8 cellular contexts compared by ENCODE assay signal in genomic region chr6:143941852-143942627, GRCh38.
A peak's percentile ranks its signal among the peaks of the same experiment; 100 is the strongest.
DNase-seq lines count a peak whose midpoint lies in the region; ATAC-seq, FAIRE-seq and TF ChIP-seq lines count a peak whose summit lies in the region.

No MANE protein-coding gene starts in this region.

- H3K4me1 ChIP-seq in A549 = no peaks in the 10 kb centered on the region

- DNase-seq in A549 (ENCODE audit: low read depth in 1 of 2, low spot score in 1 of 2) (peak; percentile 44 to 75), HS-27A (ENCODE audit: low read depth) (peak; percentile 38), SK-MEL-5 (ENCODE audit: low read depth, low spot score) (peak; percentile 77), iPS DF 4.7 (ENCODE audit: extremely low read depth, low spot score) (peak; percentile 81)
- DNase-seq in activated naive CD8-positive, alpha-beta T cell treated with anti-CD3 and anti-CD28 coated beads for 36 hours = peak; percentile 63
- DNase-seq in stimulated activated CD4-positive, alpha-beta T cell treated with anti-CD3 and anti-CD28 coated beads, Interleukin-4, amount 100 ng/mL, for 24 hours = peak; percentile 52

- peaks cover 15% of the 10 kb centered on the region for H3K4me1 Mint-ChIP-seq in activated naive CD8-positive, alpha-beta T cell treated with anti-CD3 and anti-CD28 coated beads for 36 hours

- H3K9me3 ChIP-seq in A549 = no peaks in the 10 kb centered on the region

- H3K27ac ChIP-seq in A549 = no peak overlapping the region

- in situ Hi-C loops in SK-MEL-5 (cut with HindIII; ENCODE audit: low pct_unique_long_range_greater_than_20kb, low sequenced_read_pairs) = no loop called here

- peak overlapping the region; percentile 47 for H3K4me2 ChIP-seq in A549

- POLR2A ChIA-PET in A549 (lab: Yijun Ruan, JAX) = no interaction called here

- WGBS in A549 (ENCODE audit: missing lambda C conversion rate) = 44% methylated on average over 16 of the region's 20 CpGs

- H3K9me3 Mint-ChIP-seq in activated naive CD8-positive, alpha-beta T cell treated with anti-CD3 and anti-CD28 coated beads for 36 hours = no peaks in the 10 kb centered on the region

- TF ChIP-seq RAD21 in A549 (conservative IDR thresholded peaks at IDR 0.05 in 1 of 2, IDR thresholded peaks at IDR 0.05 in 1 of 2) = peak; percentile 29 to 49; a peak in 2 of 5 replicates

- no peak for TF ChIP-seq POLR2A in A549 (IDR thresholded peaks at IDR 0.05; ENCODE audit: low read length)

- no peak overlapping the region for H3K4me3 ChIP-seq in A549

- ATAC-seq in A549 (peak; percentile 82 to 95), GM18502 (IDR thresholded peaks at IDR 0.05; ENCODE audit: poor library complexity, unreplicated experiment) (peak; percentile 68), GM21723 (IDR thresholded peaks at IDR 0.05; ENCODE audit: unreplicated experiment) (no peak)

- peak; percentile 56 for TF ChIP-seq CTCF in A549 (IDR thresholded peaks at IDR 0.05)

- H3K36me3 Mint-ChIP-seq in activated naive CD8-positive, alpha-beta T cell treated with anti-CD3 and anti-CD28 coated beads for 36 hours = peaks cover 1% of the 10 kb centered on the region

- H3K27me3 Mint-ChIP-seq in activated naive CD8-positive, alpha-beta T cell treated with anti-CD3 and anti-CD28 coated beads for 36 hours = no peaks in the 10 kb centered on the region

- no peak for FAIRE-seq in A549 (lab: Jason Lieb, UNC)

- H3K4me3 Mint-ChIP-seq in activated naive CD8-positive, alpha-beta T cell treated with anti-CD3 and anti-CD28 coated beads for 36 hours = no peak overlapping the region

- no peak for TF ChIP-seq EP300 in A549 (IDR thresholded peaks at IDR 0.05)

- H3K27ac Mint-ChIP-seq in activated naive CD8-positive, alpha-beta T cell treated with anti-CD3 and anti-CD28 coated beads for 36 hours = no peak overlapping the region

- CTCF ChIA-PET in A549 (lab: Yijun Ruan, JAX) = interaction anchor here (0.6 to 1.9 kb wide), 12 partner anchors 9 to 1468 kb away, joined by 3 to 15 read pairs (median 4); no protein-coding TSS in a partner anchor

TF ChIP-seq in A549, 52 proteins besides CTCF, POLR2A, EP300 and RAD21:
- TF ChIP-seq, protein P1, sequence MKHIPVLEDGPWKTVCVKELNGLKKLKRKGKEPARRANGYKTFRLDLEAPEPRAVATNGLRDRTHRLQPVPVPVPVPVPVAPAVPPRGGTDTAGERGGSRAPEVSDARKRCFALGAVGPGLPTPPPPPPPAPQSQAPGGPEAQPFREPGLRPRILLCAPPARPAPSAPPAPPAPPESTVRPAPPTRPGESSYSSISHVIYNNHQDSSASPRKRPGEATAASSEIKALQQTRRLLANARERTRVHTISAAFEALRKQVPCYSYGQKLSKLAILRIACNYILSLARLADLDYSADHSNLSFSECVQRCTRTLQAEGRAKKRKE (CRISPR knock-in tag; IDR thresholded peaks at IDR 0.05; ENCODE audit: low read depth) = no peak
- TF ChIP-seq SMC3 (IDR thresholded peaks at IDR 0.05) (peak; percentile 56), EHMT2 (IDR thresholded peaks at IDR 0.05; ENCODE audit: low read depth) (0 out of 2 replicates have a peak, but pooled peaks have one; percentile 17)
